Comparison of ENCODE assay signal across 24 cellular contexts in genomic region chr2:36587556-36587955, GRCh38.
"Had no signal": no experiment of that assay in that cellular context is flagged by ENCODE, and none has a peak within 500 bp of the region (broad histone marks: within the 10 kb centered on the region; RNA-seq: fewer than 3 reads in every experiment).

No MANE protein-coding gene starts in this region.

- H3K9me3 ChIP-seq: esophagus squamous epithelium, left ventricle myocardium inferior, lower lobe of right lung, testis, tibial nerve, upper lobe of right lung, vagina had no signal

- H3K4me3 Mint-ChIP-seq: effector memory CD8-positive, alpha-beta T cell; memory B cell; mesothelial cell of epicardium; natural killer cell; neural crest cell; stimulated activated memory B cell treated with anti-CD40 and anti-IgM and Interleukin-4, amounts not matched to agents 10 μg/mL and 1 μg/mL and 100 μg/mL, for 72 hours; stimulated activated naive CD8-positive, alpha-beta T cell treated with anti-CD3 and anti-CD28 coated beads, Interleukin-15, amount 100 ng/mL, for 72 hours had no signal

- H3K27me3 Mint-ChIP-seq: effector memory CD8-positive, alpha-beta T cell; memory B cell; stimulated activated memory B cell treated with anti-CD40 and anti-IgM and Interleukin-4, amounts not matched to agents 10 μg/mL and 1 μg/mL and 100 μg/mL, for 72 hours; stimulated activated naive CD8-positive, alpha-beta T cell treated with anti-CD3 and anti-CD28 coated beads, Interleukin-15, amount 100 ng/mL, for 72 hours had no signal

- H3K4me3 ChIP-seq: esophagus squamous epithelium, hepatocyte, left ventricle myocardium inferior, lower lobe of right lung, testis, tibial nerve, upper lobe of right lung, vagina had no signal

- ATAC-seq: effector memory CD8-positive, alpha-beta T cell; foreskin keratinocyte; lower lobe of right lung; natural killer cell; right cardiac atrium; stimulated activated memory B cell treated with anti-CD40 and anti-IgM and Interleukin-4, amounts not matched to agents 10 μg/mL and 1 μg/mL and 100 μg/mL, for 72 hours; stimulated activated naive CD8-positive, alpha-beta T cell treated with anti-CD3 and anti-CD28 coated beads, Interleukin-15, amount 100 ng/mL, for 72 hours; upper lobe of right lung had no signal

- H3K27ac Mint-ChIP-seq: memory B cell; mesothelial cell of epicardium; natural killer cell; stimulated activated memory B cell treated with anti-CD40 and anti-IgM and Interleukin-4, amounts not matched to agents 10 μg/mL and 1 μg/mL and 100 μg/mL, for 72 hours; stimulated activated naive CD8-positive, alpha-beta T cell treated with anti-CD3 and anti-CD28 coated beads, Interleukin-15, amount 100 ng/mL, for 72 hours had no signal

- H3K4me2 ChIP-seq: hepatocyte had no signal

- H3K27me3 ChIP-seq: esophagus squamous epithelium, foreskin keratinocyte, hepatocyte, testis, tibial nerve, upper lobe of right lung, vagina had no signal

- H2AFZ ChIP-seq: hepatocyte had no signal

- H3K4me1 ChIP-seq: foreskin keratinocyte, testis, upper lobe of right lung had no signal

- H3K27ac ChIP-seq: esophagus squamous epithelium, foreskin keratinocyte, hepatocyte, left ventricle myocardium inferior, lower lobe of right lung, testis, tibial nerve, upper lobe of right lung, vagina had no signal

- DNase-seq: effector memory CD8-positive, alpha-beta T cell; esophagus squamous epithelium; foreskin keratinocyte; head of caudate nucleus; kidney; left cardiac atrium; left ventricle myocardium inferior; lower lobe of right lung; natural killer cell; posterior cingulate gyrus; right cardiac atrium; stimulated activated CD4-positive, alpha-beta T cell treated with anti-CD3 and anti-CD28 coated beads, Interleukin-15, amount 100 ng/mL, for 24 hours; stimulated activated CD4-positive, alpha-beta T cell treated with anti-CD3 and anti-CD28 coated beads, Interleukin-1b, Interleukin-23, amount 100 ng/mL, for 48 hours; stimulated activated CD4-positive, alpha-beta T cell treated with anti-CD3 and anti-CD28 coated beads, Interleukin-4, amount 100 ng/mL, for 24 hours; stimulated activated naive CD8-positive, alpha-beta T cell treated with anti-CD3 and anti-CD28 coated beads, Interleukin-15, amount 100 ng/mL, for 72 hours; testis; upper lobe of right lung had no signal

- H3K9me3 Mint-ChIP-seq: effector memory CD8-positive, alpha-beta T cell; memory B cell; mesothelial cell of epicardium; natural killer cell; neural crest cell; stimulated activated memory B cell treated with anti-CD40 and anti-IgM and Interleukin-4, amounts not matched to agents 10 μg/mL and 1 μg/mL and 100 μg/mL, for 72 hours; stimulated activated naive CD8-positive, alpha-beta T cell treated with anti-CD3 and anti-CD28 coated beads, Interleukin-15, amount 100 ng/mL, for 72 hours had no signal
